In the genomic region with DNA sequence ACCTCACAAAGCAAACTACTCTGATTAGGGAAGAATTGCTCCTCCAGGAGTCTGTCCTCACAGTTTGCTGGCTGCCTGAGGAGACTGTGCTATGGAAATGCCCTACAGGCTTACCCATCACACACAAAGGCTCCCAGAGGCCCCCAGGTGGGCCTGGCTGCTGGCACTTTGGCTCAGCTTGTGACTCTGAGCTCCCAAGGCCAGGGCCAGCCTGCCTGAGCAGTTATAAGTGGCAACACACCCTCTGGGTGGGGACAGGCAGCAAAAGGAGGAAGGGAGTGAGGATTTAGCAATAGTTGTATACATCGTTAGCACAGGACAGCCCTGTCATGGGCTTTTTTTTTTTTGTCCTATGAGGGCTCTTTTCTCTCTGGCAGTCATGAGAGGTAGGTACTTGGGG, we compare ENCODE assay signal across 11 cellular contexts.
A peak's percentile ranks its signal among the peaks of the same experiment; 100 is the strongest.
DNase-seq lines count a peak whose midpoint lies in the region; ATAC-seq and TF ChIP-seq lines count a peak whose summit lies in the region.
"Had no signal": no experiment of that assay in that cellular context is flagged by ENCODE, and none has a peak within 500 bp of the region (broad histone marks: within the 10 kb centered on the region; RNA-seq: fewer than 3 reads in every experiment).

No MANE protein-coding gene starts in this region.

- H3K27ac ChIP-seq in SJCRH30 = peak overlapping the region; percentile 73
- peak overlapping the region; percentile 53 for H3K27ac ChIP-seq in iPS-20b (ENCODE audit: low read length)
- H3K27ac ChIP-seq in sigmoid colon = peak overlapping the region; percentile 78 to 86 (median 81)

- peaks cover 72% of the 10 kb centered on the region for H3K4me1 ChIP-seq in SJCRH30
- peaks cover 18% of the 10 kb centered on the region for H3K4me1 ChIP-seq in iPS-20b (ENCODE audit: insufficient read depth, low read length)
- H3K4me1 ChIP-seq in sigmoid colon = peaks cover 0 to 92% (median 89%) of the 10 kb centered on the region in 4 donors

- no peak for ATAC-seq in GM18873 (IDR thresholded peaks at IDR 0.05; ENCODE audit: low FRiP score, unreplicated experiment)
- ATAC-seq: activated naive CD8-positive, alpha-beta T cell treated with anti-CD3 and anti-CD28 coated beads, Interleukin-2, amount 50 U/mL, for 24 hours; CD8-positive, alpha-beta T cell had no signal

- peak in 43 of 76 experiments; percentile 5 to 55 (median 23) for DNase-seq in HUDEP-2 (lab: John Stamatoyannopoulos, UW; ENCODE audit: unreplicated experiment in 76 of 76)
- no peak for DNase-seq in SJCRH30
- peak; percentile 78 for DNase-seq in sigmoid colon
- DNase-seq in activated CD4-positive, alpha-beta T cell treated with anti-CD3 and anti-CD28 coated beads for 1 hour = no peak
- no peak for DNase-seq in GM13977 (ENCODE audit: low spot score)
- no peak for DNase-seq in GM19238 (ENCODE audit: insufficient read length, low spot score)
- DNase-seq: activated naive CD8-positive, alpha-beta T cell treated with anti-CD3 and anti-CD28 coated beads, Interleukin-2, amount 50 U/mL, for 24 hours; CD8-positive, alpha-beta T cell; posterior cingulate gyrus had no signal

- no peak for TF ChIP-seq POLR2A in sigmoid colon (IDR thresholded peaks at IDR 0.05)

- H3K27me3 ChIP-seq in SJCRH30 (no peaks in the 10 kb centered on the region), iPS-20b (ENCODE audit: insufficient read depth, low read length) (no peaks in the 10 kb centered on the region), sigmoid colon (no peaks in the 10 kb centered on the region)

- TF ChIP-seq CTCF in sigmoid colon (IDR thresholded peaks at IDR 0.05) = no peak
- TF ChIP-seq CTCF in GM13977 (IDR thresholded peaks at IDR 0.05; ENCODE audit: extremely low read depth, insufficient read depth, missing control alignments) = no peak

- H3K36me3 ChIP-seq in SJCRH30 (peaks cover 8% of the 10 kb centered on the region; the same call in 1 of the 2 replicates), iPS-20b (ENCODE audit: insufficient read depth, low read depth, low read length) (peaks cover 14% of the 10 kb centered on the region), sigmoid colon (peaks cover 0 to 11% (median 3%) of the 10 kb centered on the region in 4 donors)

- H3K4me3 ChIP-seq in SJCRH30 (no peak overlapping the region), iPS-20b (ENCODE audit: low read length) (no peak overlapping the region), sigmoid colon (no peak overlapping the region)

- H3K9me3 ChIP-seq in SJCRH30 (replicated peaks) = no peaks in the 10 kb centered on the region
- no peaks in the 10 kb centered on the region for H3K9me3 ChIP-seq in iPS-20b (ENCODE audit: insufficient read depth, low read depth, low read length)
- H3K9me3 ChIP-seq in sigmoid colon = no peaks in the 10 kb centered on the region

- intact Hi-C loops in sigmoid colon (cut with DNase I) = loop anchor here (5.0 kb wide), 1 partner anchor 84 kb away; no protein-coding TSS in a partner anchor

- in situ Hi-C loops in GM13977 (cut with MboI; ENCODE audit: low pct_unique_long_range_greater_than_20kb, low sequenced_read_pairs, unreplicated experiment) = no loop called here

- no peak for TF ChIP-seq EP300 in sigmoid colon (IDR thresholded peaks at IDR 0.05)

- WGBS in sigmoid colon, 2 donors = 13 to 54% methylated on average over 1 of the region's 1 CpG

- H3K9ac ChIP-seq in iPS-20b (ENCODE audit: low read depth, low read length) = peak overlapping the region; percentile 50; the same call in 1 of the 2 replicates

Comparison
In these comparisons a context has a peak if more than half of its experiments do, and no peak if none do; other contexts are left out.
1. DNase-seq: peak in HUDEP-2 (43 of 76) and sigmoid colon (single experiment); none in SJCRH30 (0 of 2), activated CD4-positive, alpha-beta T cell treated with anti-CD3 and anti-CD28 coated beads for 1 hour (single experiment), GM13977 (single experiment) and GM19238 (single experiment).
2. Peak in every context shown above with its lines, with median percentiles within 50 percentile points of each other: H3K27ac ChIP-seq.